In genomic region chr14:39231751-39232553, GRCh38 we compare ENCODE assay signal across 1 cellular context.
A peak's percentile ranks its signal among the peaks of the same experiment; 100 is the strongest.
TF ChIP-seq lines count a peak whose summit lies in the region.

No MANE protein-coding gene starts in this region.

TF ChIP-seq in GM12878, 131 proteins besides CTCF, POLR2A, EP300 and RAD21:
- TF ChIP-seq SMC3 (IDR thresholded peaks at IDR 0.05; ENCODE audit: borderline replicate concordance, low read length): peak; percentile 57; the same call in 1 of the 2 replicates
- peak; percentile 35; the same call in 1 of the 2 replicates for TF ChIP-seq ATF7 (IDR thresholded peaks at IDR 0.05; ENCODE audit: low read depth)
TF ChIP-seq in GM12878: peak in this region for 2; not testable (repeated sequence) for 129.
